Comparison of ENCODE assay signal across 28 cellular contexts in the genomic region with DNA sequence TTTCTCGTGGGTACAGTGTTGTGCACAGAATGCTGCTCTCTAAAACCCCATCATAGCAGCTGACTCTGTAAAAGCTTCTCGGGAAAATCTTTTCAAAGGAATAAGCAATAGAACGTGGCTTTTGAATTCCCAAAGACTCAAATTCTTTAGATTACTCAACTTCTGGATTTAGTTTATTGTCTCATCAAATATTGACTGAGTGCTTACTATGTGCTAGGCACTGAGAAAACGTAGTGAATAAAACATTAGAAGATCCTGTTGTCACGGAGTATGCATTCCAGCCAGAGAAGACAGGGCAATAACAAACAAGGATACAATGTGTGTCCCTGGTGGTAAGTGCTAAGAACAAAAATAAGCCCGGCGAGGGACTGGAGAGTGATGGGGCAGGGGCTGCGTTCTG.
"Had no signal": no experiment of that assay in that cellular context is flagged by ENCODE, and none has a peak within 500 bp of the region (broad histone marks: within the 10 kb centered on the region; RNA-seq: fewer than 3 reads in every experiment).

No MANE protein-coding gene starts in this region.

- H3K4me3 ChIP-seq: coronary artery, dorsolateral prefrontal cortex, esophagus squamous epithelium, gastrocnemius medialis, heart right ventricle, left lung, lower lobe of right lung, mucosa of descending colon had no signal

- H3K36me3 Mint-ChIP-seq: mesothelial cell of epicardium had no signal

- H3K4me1 ChIP-seq: gastrocnemius medialis, left lung, lower lobe of right lung had no signal

- H3K9me3 Mint-ChIP-seq: mesothelial cell of epicardium, naive B cell had no signal

- H3K4me3 Mint-ChIP-seq: mesothelial cell of epicardium, naive B cell had no signal

- H3K27ac ChIP-seq: coronary artery, dorsolateral prefrontal cortex, epithelial cell of prostate, esophagus squamous epithelium, gastrocnemius medialis, heart right ventricle, left lung, lower lobe of right lung had no signal

- H3K27me3 ChIP-seq: gastrocnemius medialis had no signal

- H3K27ac Mint-ChIP-seq: mesothelial cell of epicardium, naive B cell had no signal

- H3K9me3 ChIP-seq: esophagus squamous epithelium, gastrocnemius medialis, heart right ventricle, left lung, lower lobe of right lung, mucosa of descending colon had no signal

- ATAC-seq: esophagus mucosa, gastrocnemius medialis, heart right ventricle, left cardiac atrium, left lung, left ventricle myocardium superior, lower lobe of right lung, mucosa of descending colon had no signal

- FAIRE-seq: colon, endometrium, islet of Langerhans, keratinocyte had no signal

- DNase-seq: dermis blood vessel endothelial cell; dorsolateral prefrontal cortex; effector CD4-positive, alpha-beta T cell; effector memory CD4-positive, alpha-beta T cell; erythroblast; esophagus squamous epithelium; foreskin fibroblast; foreskin melanocyte; gastrocnemius medialis; glutamatergic neuron; head of caudate nucleus; heart right ventricle; hippocampal formation; left cardiac atrium; left lung; left ventricle myocardium superior; lower lobe of right lung; mesenchymal stem cell; mucosa of descending colon; naive B cell had no signal

- H3K4me1 Mint-ChIP-seq: mesothelial cell of epicardium had no signal

- H3K36me3 ChIP-seq: esophagus squamous epithelium, gastrocnemius medialis, heart right ventricle, left lung, lower lobe of right lung had no signal
